ENCODE assay signal across 8 cellular contexts in the genomic region with DNA sequence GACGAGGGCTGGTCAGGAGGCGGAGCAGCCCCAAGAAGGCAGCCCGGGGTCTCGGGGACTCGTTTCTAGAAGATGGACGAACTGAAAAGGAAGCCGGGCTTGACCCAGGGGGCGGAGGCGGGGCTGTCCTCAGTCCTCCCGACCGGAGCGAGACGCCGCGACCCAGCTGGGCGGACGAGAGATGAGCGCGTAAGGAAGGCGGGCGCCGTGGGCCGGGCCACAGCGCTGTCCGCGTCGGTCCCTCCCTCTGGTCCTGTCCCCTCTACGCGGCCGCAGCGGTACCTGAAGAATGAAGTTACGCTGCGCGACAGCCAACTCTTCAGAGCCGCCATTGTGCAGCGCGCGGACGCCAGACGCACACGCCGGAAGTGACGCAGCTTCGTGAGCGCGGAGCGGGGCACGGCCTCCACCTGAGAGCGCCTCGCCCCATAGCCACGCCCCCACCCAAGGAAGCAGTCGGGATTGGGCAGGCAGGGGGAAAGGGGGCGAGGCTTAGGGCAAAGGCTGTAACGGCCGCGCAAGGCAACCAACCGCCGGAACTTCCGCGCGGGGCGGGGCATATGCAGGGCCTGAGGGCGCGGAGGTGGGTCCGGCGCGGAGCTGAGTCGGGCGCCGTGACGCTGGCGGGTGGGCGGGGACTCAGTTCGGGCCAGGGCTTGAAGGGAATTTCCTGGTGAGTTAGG. TPM values are rescaled to one million over a fixed set of nuclear protein-coding genes. Genes with fewer than 3 reads are reported as not detected.
DNase-seq lines count a peak whose midpoint lies in the region; ATAC-seq and TF ChIP-seq lines count a peak whose summit lies in the region.

DIABLO (minus strand) TSS at position 370 of the 683 bp plus-strand sequence; CDS start at position 332, 38 bp downstream.

- H3K9me3 Mint-ChIP-seq in progenitor cell of endocrine pancreas (ENCODE audit: low read depth), result no peaks in the 10 kb centered on the region

- H3K4me3 Mint-ChIP-seq in T-helper 17 cell (peak within 1 kb of the TSS; percentile 88), progenitor cell of endocrine pancreas (ENCODE audit: low read depth) (peak within 1 kb of the TSS; percentile 95)

- no peak for TF ChIP-seq CTCF in progenitor cell of endocrine pancreas (IDR thresholded peaks at IDR 0.05; ENCODE audit: unreplicated experiment)

- H3K9me3 ChIP-seq in T-helper 17 cell (ENCODE audit: control insufficient read depth, low read length, poor library complexity, severe bottlenecking), result no peaks in the 10 kb centered on the region

- DNase-seq in NCI-H1694 treated with DMSO at 0.1 percent for 48 hours (lab: John Stamatoyannopoulos, UW) (peak; percentile 94), T-helper 17 cell (peak; percentile 99 to 100 (median 100)), amygdala (lab: John Stamatoyannopoulos, UW) (peak; percentile 79 to 100 (median 99)), left cardiac atrium (peak; percentile 100), progenitor cell of endocrine pancreas (ENCODE audit: low spot score, unreplicated experiment) (peak; percentile 100), ureter (ENCODE audit: low spot score) (peak; percentile 100)

- ATAC-seq in HG02885 (IDR thresholded peaks at IDR 0.05; ENCODE audit: poor library complexity, unreplicated experiment) (peak; percentile 92), T-helper 17 cell (peak; percentile 94), left cardiac atrium (peak; percentile 98)

- H3K36me3 Mint-ChIP-seq in T-helper 17 cell (ENCODE audit: low read depth) (no peaks in the 10 kb centered on the region), progenitor cell of endocrine pancreas (ENCODE audit: insufficient read depth) (peaks cover 9% of the 10 kb centered on the region)

- H3K27ac Mint-ChIP-seq in T-helper 17 cell (peak within 1 kb of the TSS; percentile 90), progenitor cell of endocrine pancreas (peak within 1 kb of the TSS; percentile 98)

- intact Hi-C loops in left cardiac atrium (cut with DNase I), result no loop called here

- H3K27me3 Mint-ChIP-seq in T-helper 17 cell (no peaks in the 10 kb centered on the region), progenitor cell of endocrine pancreas (no peaks in the 10 kb centered on the region)

- peak; percentile 97 for TF ChIP-seq POLR2A in GM15510 (IDR thresholded peaks at IDR 0.05; ENCODE audit: borderline replicate concordance, extremely low read depth, insufficient read length)

- H3K4me1 Mint-ChIP-seq in T-helper 17 cell, result peaks cover 19% of the 10 kb centered on the region
- peaks cover 16% of the 10 kb centered on the region for H3K4me1 Mint-ChIP-seq in progenitor cell of endocrine pancreas (ENCODE audit: low read depth)

RNA-seq across cellular contexts. Expression of gene DIABLO, which starts in this region (rescaled TPM):
- total RNA-seq in T-helper 17 cell, result 10 to 100 TPM; 80.9 to 95.8 TPM
- 10 to 100 TPM; 24.5 to 31.6 TPM for total RNA-seq in left cardiac atrium
- total RNA-seq in progenitor cell of endocrine pancreas, result 63.8 and 65.3 TPM in 2 replicates
- total RNA-seq in ureter, result 62.2 TPM

Comparison
In these comparisons a context has a peak if more than half of its experiments do, and no peak if none do; other contexts are left out.
1. Peak in every context shown above with its lines: DNase-seq and ATAC-seq.